Comparison of ENCODE assay signal across 16 cellular contexts in the genomic region with DNA sequence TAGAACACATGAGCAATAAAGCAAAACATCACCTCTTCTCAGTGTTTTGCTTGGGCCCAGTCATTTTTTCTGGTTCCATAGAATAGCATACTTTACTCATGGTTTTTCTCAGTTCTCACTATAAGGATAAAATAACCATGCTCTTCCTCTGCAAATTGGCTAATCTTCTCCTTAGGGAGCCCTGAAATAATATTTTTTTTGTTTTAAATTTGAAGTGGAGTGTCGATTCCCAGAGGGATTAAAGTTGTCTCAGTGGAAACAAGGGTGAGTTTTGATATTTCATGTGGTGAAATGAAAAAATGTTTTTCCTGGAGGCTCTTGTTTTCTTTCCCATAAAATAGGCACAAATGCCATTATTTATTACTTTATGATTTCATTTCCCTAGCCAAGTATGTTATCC.
A peak's percentile ranks its signal among the peaks of the same experiment; 100 is the strongest.
DNase-seq lines count a peak whose midpoint lies in the region; ATAC-seq and TF ChIP-seq lines count a peak whose summit lies in the region.
"Had no signal": no experiment of that assay in that cellular context is flagged by ENCODE, and none has a peak within 500 bp of the region (broad histone marks: within the 10 kb centered on the region; RNA-seq: fewer than 3 reads in every experiment).

No MANE protein-coding gene starts in this region.

- in situ Hi-C loops in astrocyte of the spinal cord (cut with HindIII; ENCODE audit: low sequenced_read_pairs), result no loop called here

- CTCF ChIA-PET in HEK293 (lab: Yijun Ruan, JAX), result interaction anchor here (0.7 kb wide), 1 partner anchor 159 kb away, joined by 3 read pairs; no protein-coding TSS in a partner anchor
- CTCF ChIA-PET in MCF 10A (lab: Yijun Ruan, JAX), result interaction anchor here (0.8 kb wide), 2 partner anchors 319 to 323 kb away, joined by 3 read pairs; no protein-coding TSS in a partner anchor

- H3K4me1 ChIP-seq in HEK293 (ENCODE audit: control insufficient read depth, insufficient read depth, low read length) (no peaks in the 10 kb centered on the region), aorta (ENCODE audit: control insufficient read depth in 1 of 2, insufficient read depth in 2 of 2, low read length in 2 of 2) (no peaks in the 10 kb centered on the region)

- H3K9me3 ChIP-seq in HEK293 (ENCODE audit: control insufficient read depth, insufficient read depth, low read depth, low read length), result no peaks in the 10 kb centered on the region
- H3K9me3 ChIP-seq in aorta (ENCODE audit: control insufficient read depth, low read length), result no peaks in the 10 kb centered on the region

- intact Hi-C loops in MCF 10A (cut with micrococcal nuclease), result no loop called here
- intact Hi-C loops in aorta (cut with DNase I), result loop anchor here in 1 of 2 donors (5.0 kb wide), 1 partner anchor 153 kb away; no protein-coding TSS in a partner anchor

- H3K4me3 Mint-ChIP-seq in nephron (peak overlapping the region in 1 of 3 experiments; percentile 44), MCF 10A (ENCODE audit: unreplicated experiment) (no peak overlapping the region)
- H3K4me3 Mint-ChIP-seq: B cell; CD4-positive, alpha-beta memory T cell had no signal

- peaks cover 32% of the 10 kb centered on the region for H3K4me1 Mint-ChIP-seq in nephron
- H3K4me1 Mint-ChIP-seq in MCF 10A (ENCODE audit: insufficient read depth, unreplicated experiment), result no peaks in the 10 kb centered on the region
- H3K4me1 Mint-ChIP-seq: CD4-positive, alpha-beta memory T cell had no signal

- ATAC-seq in HG03442 (IDR thresholded peaks at IDR 0.05; ENCODE audit: unreplicated experiment), result no peak
- ATAC-seq in aorta (ENCODE audit: low FRiP score), result no peak
- ATAC-seq: HCT116 had no signal

- no TSS peak for BruUV-seq in MCF 10A (replicated peaks; lab: Mats Ljungman, UMichigan)

- TF ChIP-seq CTCF in HEK293 (tag by site-specific recombination; IDR thresholded peaks at IDR 0.05) (no peak), astrocyte of the spinal cord (IDR thresholded peaks at IDR 0.05; ENCODE audit: low read depth, low read length) (no peak), nephron (IDR thresholded peaks at IDR 0.05; ENCODE audit: unreplicated experiment in 3 of 3) (no peak), MCF 10A (IDR thresholded peaks at IDR 0.05; ENCODE audit: unreplicated experiment) (no peak)

- peaks cover 22% of the 10 kb centered on the region for H3K36me3 Mint-ChIP-seq in nephron (ENCODE audit: low read depth)
- no peaks in the 10 kb centered on the region for H3K36me3 Mint-ChIP-seq in MCF 10A (ENCODE audit: insufficient read depth, unreplicated experiment)
- H3K36me3 Mint-ChIP-seq: CD4-positive, alpha-beta memory T cell had no signal

- H3K9me3 Mint-ChIP-seq in nephron, result peaks cover 3% of the 10 kb centered on the region
- H3K9me3 Mint-ChIP-seq in MCF 10A (ENCODE audit: unreplicated experiment), result no peaks in the 10 kb centered on the region
- H3K9me3 Mint-ChIP-seq: CD4-positive, alpha-beta memory T cell had no signal

- H3K36me3 ChIP-seq in HEK293 (ENCODE audit: control insufficient read depth in 2 of 2, insufficient read depth in 1 of 2, low read length in 2 of 2), result no peaks in the 10 kb centered on the region
- H3K36me3 ChIP-seq in aorta (ENCODE audit: control insufficient read depth in 1 of 2, insufficient read depth in 2 of 2, low read length in 1 of 2), result peaks cover 0 to 8% of the 10 kb centered on the region in 2 donors

- H3K27ac ChIP-seq in HEK293 (ENCODE audit: extremely low read depth, low read depth, low read length) (no peak overlapping the region), aorta (ENCODE audit: low read depth in 1 of 2, low read length in 2 of 2) (no peak overlapping the region)
- H3K27ac ChIP-seq: C4-2B had no signal

- no peak overlapping the region for H3K4me3 ChIP-seq in HEK293 (ENCODE audit: low read depth, low read length)
- no peak overlapping the region for H3K4me3 ChIP-seq in astrocyte of the spinal cord (ENCODE audit: low read depth, low read length)
- H3K4me3 ChIP-seq in aorta (ENCODE audit: low read length in 2 of 2), result no peak overlapping the region

- H3K27me3 ChIP-seq in aorta (ENCODE audit: control insufficient read depth in 1 of 2, insufficient read depth in 2 of 2, low read length in 1 of 2), result no peaks in the 10 kb centered on the region

- peaks cover 4% of the 10 kb centered on the region for H3K27me3 Mint-ChIP-seq in nephron (ENCODE audit: low read depth)
- no peaks in the 10 kb centered on the region for H3K27me3 Mint-ChIP-seq in MCF 10A (ENCODE audit: insufficient read depth, unreplicated experiment)

- H3K27ac Mint-ChIP-seq in nephron (peak overlapping the region; percentile 26 to 87 (median 60)), MCF 10A (ENCODE audit: low read depth, unreplicated experiment) (no peak overlapping the region)
- H3K27ac Mint-ChIP-seq: B cell; CD4-positive, alpha-beta memory T cell had no signal

- DNase-seq in astrocyte of the spinal cord (ENCODE audit: low read depth, low spot score) (peak; percentile 29), smooth muscle cell of the brain vasculature (ENCODE audit: low read depth, low spot score) (peak; percentile 57), DMS114 treated with DMSO at 0.1 percent for 48 hours (lab: John Stamatoyannopoulos, UW; ENCODE audit: unreplicated experiment) (no peak), MCF 10A (ENCODE audit: unreplicated experiment) (no peak), aorta (no peak)
- DNase-seq: CD4-positive, alpha-beta memory T cell; DMS153; DND-41; GF-D8; IMR-90 had no signal

- 12 to 29% methylated on average over 1 of the region's 1 CpG for WGBS in aorta, 2 donors

- POLR2A ChIA-PET in HEK293 (lab: Yijun Ruan, JAX) (no interaction called here), MCF 10A (lab: Yijun Ruan, JAX) (interaction anchor here (0.6 kb wide), 1 partner anchor 262 kb away, joined by 3 read pairs; no protein-coding TSS in a partner anchor)

TF ChIP-seq in HEK293, 187 proteins besides CTCF, POLR2A, EP300 and RAD21:
- TF ChIP-seq ZNF561 (tag by site-specific recombination; IDR thresholded peaks at IDR 0.05; ENCODE audit: borderline replicate concordance) (no peak), PRDM6 (tag by site-specific recombination; IDR thresholded peaks at IDR 0.05) (peak; percentile 45; the same call in 1 of the 2 replicates)

Comparison
In these comparisons a context has a peak if more than half of its experiments do, and no peak if none do; other contexts are left out.
1. DNase-seq: peak in astrocyte of the spinal cord (single experiment) and smooth muscle cell of the brain vasculature (single experiment); none in DMS114 treated with DMSO at 0.1 percent for 48 hours (single experiment), MCF 10A (single experiment) and aorta (0 of 2).